Comparison of ENCODE assay signal across 1 cellular context in the genomic region with DNA sequence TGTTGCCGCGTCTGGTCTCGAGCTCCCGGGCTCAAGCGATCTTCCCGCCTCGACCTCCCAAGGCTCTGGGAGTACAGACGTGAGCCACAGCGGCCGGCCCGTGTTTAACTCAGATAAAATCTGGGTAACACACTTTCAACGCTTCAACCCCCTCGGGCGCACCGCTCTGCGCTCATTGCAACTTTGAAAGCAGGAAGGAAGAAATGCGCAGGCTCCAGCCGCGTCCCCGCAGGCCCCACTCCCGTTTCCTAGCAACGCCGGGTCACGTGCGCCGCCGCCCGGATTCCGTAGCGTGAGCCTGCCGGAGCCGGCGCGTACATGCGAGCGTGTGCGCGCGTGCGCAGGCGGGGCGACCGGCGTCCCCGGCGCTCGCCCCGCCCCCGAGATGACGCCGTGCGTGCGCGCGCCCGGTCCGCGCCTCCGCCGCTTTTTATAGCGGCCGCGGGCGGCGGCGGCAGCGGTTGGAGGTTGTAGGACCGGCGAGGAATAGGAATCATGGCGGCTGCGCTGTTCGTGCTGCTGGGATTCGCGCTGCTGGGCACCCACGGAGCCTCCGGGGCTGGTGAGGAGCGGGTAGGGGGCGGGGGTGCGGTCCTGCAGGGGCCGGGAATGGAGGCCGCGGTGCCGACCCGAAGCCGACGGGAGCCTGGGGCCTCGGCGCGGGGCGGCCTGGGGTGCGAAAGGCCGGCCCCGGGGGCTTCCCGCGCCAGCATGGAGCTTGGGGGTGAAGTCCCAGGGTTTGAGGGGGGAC.
TF ChIP-seq lines count a peak whose summit lies in the region.

A gene (plus strand): TSS at position 457 of the 751 bp plus-strand sequence. CDS start 39 bp downstream, at position 496.

TF ChIP-seq in HepG2, 621 proteins besides CTCF, POLR2A, EP300 and RAD21 (continued from another document and continues in another):
- TF ChIP-seq PHF5A (CRISPR knock-in tag; IDR thresholded peaks at IDR 0.05; ENCODE audit: low read depth, unreplicated experiment) = peak; percentile 64
- TF ChIP-seq PLRG1 (conservative IDR thresholded peaks at IDR 0.05) = no peak
- TF ChIP-seq ARNT2 (CRISPR knock-in tag; IDR thresholded peaks at IDR 0.05; ENCODE audit: low read depth) = peak; percentile 69
- TF ChIP-seq ISL2 (CRISPR knock-in tag; IDR thresholded peaks at IDR 0.05) = no peak; the same call in 1 of the 2 replicates
- no peak for TF ChIP-seq WIZ (CRISPR knock-in tag; IDR thresholded peaks at IDR 0.05)
- no peak for TF ChIP-seq ZNF7 (CRISPR knock-in tag; IDR thresholded peaks at IDR 0.05)
- no peak; the same call in 1 of the 2 replicates for TF ChIP-seq NR2F2 (IDR thresholded peaks at IDR 0.05; ENCODE audit: borderline replicate concordance, low read depth)
- TF ChIP-seq SKI (IDR thresholded peaks at IDR 0.05; ENCODE audit: partially characterized antibody) = peak; percentile 62
- TF ChIP-seq CCDC6 (CRISPR knock-in tag; IDR thresholded peaks at IDR 0.05) = peak; percentile 50; the same call in 1 of the 2 replicates
- 0 out of 2 replicates have a peak, but pooled peaks have one; percentile 14 for TF ChIP-seq SMAD3 (CRISPR knock-in tag; IDR thresholded peaks at IDR 0.05)
- TF ChIP-seq ATF7 (IDR thresholded peaks at IDR 0.05) = no peak
- TF ChIP-seq ATF7 (CRISPR knock-in tag; IDR thresholded peaks at IDR 0.05) = no peak
- TF ChIP-seq, protein P1, sequence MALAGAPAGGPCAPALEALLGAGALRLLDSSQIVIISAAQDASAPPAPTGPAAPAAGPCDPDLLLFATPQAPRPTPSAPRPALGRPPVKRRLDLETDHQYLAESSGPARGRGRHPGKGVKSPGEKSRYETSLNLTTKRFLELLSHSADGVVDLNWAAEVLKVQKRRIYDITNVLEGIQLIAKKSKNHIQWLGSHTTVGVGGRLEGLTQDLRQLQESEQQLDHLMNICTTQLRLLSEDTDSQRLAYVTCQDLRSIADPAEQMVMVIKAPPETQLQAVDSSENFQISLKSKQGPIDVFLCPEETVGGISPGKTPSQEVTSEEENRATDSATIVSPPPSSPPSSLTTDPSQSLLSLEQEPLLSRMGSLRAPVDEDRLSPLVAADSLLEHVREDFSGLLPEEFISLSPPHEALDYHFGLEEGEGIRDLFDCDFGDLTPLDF (CRISPR knock-in tag; IDR thresholded peaks at IDR 0.05) = no peak
- no peak for TF ChIP-seq ZNF747 (CRISPR knock-in tag; IDR thresholded peaks at IDR 0.05; ENCODE audit: borderline replicate concordance)
- TF ChIP-seq, protein P2, sequence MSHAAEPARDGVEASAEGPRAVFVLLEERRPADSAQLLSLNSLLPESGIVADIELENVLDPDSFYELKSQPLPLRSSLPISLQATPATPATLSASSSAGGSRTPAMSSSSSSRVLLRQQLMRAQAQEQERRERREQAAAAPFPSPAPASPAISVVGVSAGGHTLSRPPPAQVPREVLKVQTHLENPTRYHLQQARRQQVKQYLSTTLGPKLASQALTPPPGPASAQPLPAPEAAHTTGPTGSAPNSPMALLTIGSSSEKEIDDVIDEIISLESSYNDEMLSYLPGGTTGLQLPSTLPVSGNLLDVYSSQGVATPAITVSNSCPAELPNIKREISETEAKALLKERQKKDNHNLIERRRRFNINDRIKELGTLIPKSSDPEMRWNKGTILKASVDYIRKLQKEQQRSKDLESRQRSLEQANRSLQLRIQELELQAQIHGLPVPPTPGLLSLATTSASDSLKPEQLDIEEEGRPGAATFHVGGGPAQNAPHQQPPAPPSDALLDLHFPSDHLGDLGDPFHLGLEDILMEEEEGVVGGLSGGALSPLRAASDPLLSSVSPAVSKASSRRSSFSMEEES (CRISPR knock-in tag; IDR thresholded peaks at IDR 0.05) = peak; percentile 85
- TF ChIP-seq TCF7L2 (IDR thresholded peaks at IDR 0.05; ENCODE audit: low read depth, low read length) = no peak
- no peak for TF ChIP-seq FOXM1 (CRISPR knock-in tag; IDR thresholded peaks at IDR 0.05)
- peak; percentile 77 for TF ChIP-seq ARNTL (CRISPR knock-in tag; IDR thresholded peaks at IDR 0.05)
- no peak; the same call in 1 of the 2 replicates for TF ChIP-seq ZNF431 (CRISPR knock-in tag; IDR thresholded peaks at IDR 0.05; ENCODE audit: borderline replicate concordance, low read depth)
- no peak for TF ChIP-seq ZFP62 (CRISPR knock-in tag; IDR thresholded peaks at IDR 0.05)
- peak; percentile 53 for TF ChIP-seq GABPB1 (CRISPR knock-in tag; IDR thresholded peaks at IDR 0.05)
- TF ChIP-seq MEF2D (CRISPR knock-in tag; IDR thresholded peaks at IDR 0.05) = no peak
- TF ChIP-seq IRF2 (CRISPR knock-in tag; IDR thresholded peaks at IDR 0.05) = no peak
- TF ChIP-seq SNAI1 (CRISPR knock-in tag; IDR thresholded peaks at IDR 0.05; ENCODE audit: borderline replicate concordance) = no peak; the same call in 1 of the 2 replicates
- TF ChIP-seq, protein P3, sequence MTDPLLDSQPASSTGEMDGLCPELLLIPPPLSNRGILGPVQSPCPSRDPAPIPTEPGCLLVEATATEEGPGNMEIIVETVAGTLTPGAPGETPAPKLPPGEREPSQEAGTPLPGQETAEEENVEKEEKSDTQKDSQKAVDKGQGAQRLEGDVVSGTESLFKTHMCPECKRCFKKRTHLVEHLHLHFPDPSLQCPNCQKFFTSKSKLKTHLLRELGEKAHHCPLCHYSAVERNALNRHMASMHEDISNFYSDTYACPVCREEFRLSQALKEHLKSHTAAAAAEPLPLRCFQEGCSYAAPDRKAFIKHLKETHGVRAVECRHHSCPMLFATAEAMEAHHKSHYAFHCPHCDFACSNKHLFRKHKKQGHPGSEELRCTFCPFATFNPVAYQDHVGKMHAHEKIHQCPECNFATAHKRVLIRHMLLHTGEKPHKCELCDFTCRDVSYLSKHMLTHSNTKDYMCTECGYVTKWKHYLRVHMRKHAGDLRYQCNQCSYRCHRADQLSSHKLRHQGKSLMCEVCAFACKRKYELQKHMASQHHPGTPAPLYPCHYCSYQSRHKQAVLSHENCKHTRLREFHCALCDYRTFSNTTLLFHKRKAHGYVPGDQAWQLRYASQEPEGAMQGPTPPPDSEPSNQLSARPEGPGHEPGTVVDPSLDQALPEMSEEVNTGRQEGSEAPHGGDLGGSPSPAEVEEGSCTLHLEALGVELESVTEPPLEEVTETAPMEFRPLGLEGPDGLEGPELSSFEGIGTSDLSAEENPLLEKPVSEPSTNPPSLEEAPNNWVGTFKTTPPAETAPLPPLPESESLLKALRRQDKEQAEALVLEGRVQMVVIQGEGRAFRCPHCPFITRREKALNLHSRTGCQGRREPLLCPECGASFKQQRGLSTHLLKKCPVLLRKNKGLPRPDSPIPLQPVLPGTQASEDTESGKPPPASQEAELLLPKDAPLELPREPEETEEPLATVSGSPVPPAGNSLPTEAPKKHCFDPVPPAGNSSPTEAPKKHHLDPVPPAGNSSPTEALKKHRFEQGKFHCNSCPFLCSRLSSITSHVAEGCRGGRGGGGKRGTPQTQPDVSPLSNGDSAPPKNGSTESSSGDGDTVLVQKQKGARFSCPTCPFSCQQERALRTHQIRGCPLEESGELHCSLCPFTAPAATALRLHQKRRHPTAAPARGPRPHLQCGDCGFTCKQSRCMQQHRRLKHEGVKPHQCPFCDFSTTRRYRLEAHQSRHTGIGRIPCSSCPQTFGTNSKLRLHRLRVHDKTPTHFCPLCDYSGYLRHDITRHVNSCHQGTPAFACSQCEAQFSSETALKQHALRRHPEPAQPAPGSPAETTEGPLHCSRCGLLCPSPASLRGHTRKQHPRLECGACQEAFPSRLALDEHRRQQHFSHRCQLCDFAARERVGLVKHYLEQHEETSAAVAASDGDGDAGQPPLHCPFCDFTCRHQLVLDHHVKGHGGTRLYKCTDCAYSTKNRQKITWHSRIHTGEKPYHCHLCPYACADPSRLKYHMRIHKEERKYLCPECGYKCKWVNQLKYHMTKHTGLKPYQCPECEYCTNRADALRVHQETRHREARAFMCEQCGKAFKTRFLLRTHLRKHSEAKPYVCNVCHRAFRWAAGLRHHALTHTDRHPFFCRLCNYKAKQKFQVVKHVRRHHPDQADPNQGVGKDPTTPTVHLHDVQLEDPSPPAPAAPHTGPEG (CRISPR knock-in tag; IDR thresholded peaks at IDR 0.05) = no peak
- TF ChIP-seq, protein P4, sequence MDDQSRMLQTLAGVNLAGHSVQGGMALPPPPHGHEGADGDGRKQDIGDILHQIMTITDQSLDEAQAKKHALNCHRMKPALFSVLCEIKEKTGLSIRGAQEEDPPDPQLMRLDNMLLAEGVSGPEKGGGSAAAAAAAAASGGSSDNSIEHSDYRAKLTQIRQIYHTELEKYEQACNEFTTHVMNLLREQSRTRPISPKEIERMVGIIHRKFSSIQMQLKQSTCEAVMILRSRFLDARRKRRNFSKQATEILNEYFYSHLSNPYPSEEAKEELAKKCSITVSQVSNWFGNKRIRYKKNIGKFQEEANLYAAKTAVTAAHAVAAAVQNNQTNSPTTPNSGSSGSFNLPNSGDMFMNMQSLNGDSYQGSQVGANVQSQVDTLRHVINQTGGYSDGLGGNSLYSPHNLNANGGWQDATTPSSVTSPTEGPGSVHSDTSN (CRISPR knock-in tag; IDR thresholded peaks at IDR 0.05; ENCODE audit: borderline replicate concordance) = no peak
- no peak for TF ChIP-seq ZFYVE20 (CRISPR knock-in tag; IDR thresholded peaks at IDR 0.05; ENCODE audit: borderline replicate concordance, low read depth)
- no peak for TF ChIP-seq ZNF224 (CRISPR knock-in tag; IDR thresholded peaks at IDR 0.05)
- TF ChIP-seq ZNF235 (CRISPR knock-in tag; IDR thresholded peaks at IDR 0.05; ENCODE audit: borderline replicate concordance) = peak; percentile 54; the same call in 1 of the 2 replicates
- no peak; the same call in 1 of the 2 replicates for TF ChIP-seq SNAPC2 (CRISPR knock-in tag; IDR thresholded peaks at IDR 0.05)
- TF ChIP-seq, protein P5, sequence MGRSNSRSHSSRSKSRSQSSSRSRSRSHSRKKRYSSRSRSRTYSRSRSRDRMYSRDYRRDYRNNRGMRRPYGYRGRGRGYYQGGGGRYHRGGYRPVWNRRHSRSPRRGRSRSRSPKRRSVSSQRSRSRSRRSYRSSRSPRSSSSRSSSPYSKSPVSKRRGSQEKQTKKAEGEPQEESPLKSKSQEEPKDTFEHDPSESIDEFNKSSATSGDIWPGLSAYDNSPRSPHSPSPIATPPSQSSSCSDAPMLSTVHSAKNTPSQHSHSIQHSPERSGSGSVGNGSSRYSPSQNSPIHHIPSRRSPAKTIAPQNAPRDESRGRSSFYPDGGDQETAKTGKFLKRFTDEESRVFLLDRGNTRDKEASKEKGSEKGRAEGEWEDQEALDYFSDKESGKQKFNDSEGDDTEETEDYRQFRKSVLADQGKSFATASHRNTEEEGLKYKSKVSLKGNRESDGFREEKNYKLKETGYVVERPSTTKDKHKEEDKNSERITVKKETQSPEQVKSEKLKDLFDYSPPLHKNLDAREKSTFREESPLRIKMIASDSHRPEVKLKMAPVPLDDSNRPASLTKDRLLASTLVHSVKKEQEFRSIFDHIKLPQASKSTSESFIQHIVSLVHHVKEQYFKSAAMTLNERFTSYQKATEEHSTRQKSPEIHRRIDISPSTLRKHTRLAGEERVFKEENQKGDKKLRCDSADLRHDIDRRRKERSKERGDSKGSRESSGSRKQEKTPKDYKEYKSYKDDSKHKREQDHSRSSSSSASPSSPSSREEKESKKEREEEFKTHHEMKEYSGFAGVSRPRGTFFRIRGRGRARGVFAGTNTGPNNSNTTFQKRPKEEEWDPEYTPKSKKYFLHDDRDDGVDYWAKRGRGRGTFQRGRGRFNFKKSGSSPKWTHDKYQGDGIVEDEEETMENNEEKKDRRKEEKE (IDR thresholded peaks at IDR 0.05) = no peak
- TF ChIP-seq, protein P6, sequence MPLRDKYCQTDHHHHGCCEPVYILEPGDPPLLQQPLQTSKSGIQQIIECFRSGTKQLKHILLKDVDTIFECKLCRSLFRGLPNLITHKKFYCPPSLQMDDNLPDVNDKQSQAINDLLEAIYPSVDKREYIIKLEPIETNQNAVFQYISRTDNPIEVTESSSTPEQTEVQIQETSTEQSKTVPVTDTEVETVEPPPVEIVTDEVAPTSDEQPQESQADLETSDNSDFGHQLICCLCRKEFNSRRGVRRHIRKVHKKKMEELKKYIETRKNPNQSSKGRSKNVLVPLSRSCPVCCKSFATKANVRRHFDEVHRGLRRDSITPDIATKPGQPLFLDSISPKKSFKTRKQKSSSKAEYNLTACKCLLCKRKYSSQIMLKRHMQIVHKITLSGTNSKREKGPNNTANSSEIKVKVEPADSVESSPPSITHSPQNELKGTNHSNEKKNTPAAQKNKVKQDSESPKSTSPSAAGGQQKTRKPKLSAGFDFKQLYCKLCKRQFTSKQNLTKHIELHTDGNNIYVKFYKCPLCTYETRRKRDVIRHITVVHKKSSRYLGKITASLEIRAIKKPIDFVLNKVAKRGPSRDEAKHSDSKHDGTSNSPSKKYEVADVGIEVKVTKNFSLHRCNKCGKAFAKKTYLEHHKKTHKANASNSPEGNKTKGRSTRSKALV (CRISPR knock-in tag; IDR thresholded peaks at IDR 0.05) = no peak
- TF ChIP-seq ZNF703 (CRISPR knock-in tag; IDR thresholded peaks at IDR 0.05; ENCODE audit: borderline replicate concordance) = no peak
- TF ChIP-seq KLF11 (CRISPR knock-in tag; IDR thresholded peaks at IDR 0.05) = no peak
- TF ChIP-seq, protein P7, sequence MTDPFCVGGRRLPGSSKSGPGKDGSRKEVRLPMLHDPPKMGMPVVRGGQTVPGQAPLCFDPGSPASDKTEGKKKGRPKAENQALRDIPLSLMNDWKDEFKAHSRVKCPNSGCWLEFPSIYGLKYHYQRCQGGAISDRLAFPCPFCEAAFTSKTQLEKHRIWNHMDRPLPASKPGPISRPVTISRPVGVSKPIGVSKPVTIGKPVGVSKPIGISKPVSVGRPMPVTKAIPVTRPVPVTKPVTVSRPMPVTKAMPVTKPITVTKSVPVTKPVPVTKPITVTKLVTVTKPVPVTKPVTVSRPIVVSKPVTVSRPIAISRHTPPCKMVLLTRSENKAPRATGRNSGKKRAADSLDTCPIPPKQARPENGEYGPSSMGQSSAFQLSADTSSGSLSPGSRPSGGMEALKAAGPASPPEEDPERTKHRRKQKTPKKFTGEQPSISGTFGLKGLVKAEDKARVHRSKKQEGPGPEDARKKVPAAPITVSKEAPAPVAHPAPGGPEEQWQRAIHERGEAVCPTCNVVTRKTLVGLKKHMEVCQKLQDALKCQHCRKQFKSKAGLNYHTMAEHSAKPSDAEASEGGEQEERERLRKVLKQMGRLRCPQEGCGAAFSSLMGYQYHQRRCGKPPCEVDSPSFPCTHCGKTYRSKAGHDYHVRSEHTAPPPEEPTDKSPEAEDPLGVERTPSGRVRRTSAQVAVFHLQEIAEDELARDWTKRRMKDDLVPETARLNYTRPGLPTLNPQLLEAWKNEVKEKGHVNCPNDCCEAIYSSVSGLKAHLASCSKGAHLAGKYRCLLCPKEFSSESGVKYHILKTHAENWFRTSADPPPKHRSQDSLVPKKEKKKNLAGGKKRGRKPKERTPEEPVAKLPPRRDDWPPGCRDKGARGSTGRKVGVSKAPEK (CRISPR knock-in tag; IDR thresholded peaks at IDR 0.05; ENCODE audit: borderline replicate concordance) = no peak
- TF ChIP-seq, protein P8, sequence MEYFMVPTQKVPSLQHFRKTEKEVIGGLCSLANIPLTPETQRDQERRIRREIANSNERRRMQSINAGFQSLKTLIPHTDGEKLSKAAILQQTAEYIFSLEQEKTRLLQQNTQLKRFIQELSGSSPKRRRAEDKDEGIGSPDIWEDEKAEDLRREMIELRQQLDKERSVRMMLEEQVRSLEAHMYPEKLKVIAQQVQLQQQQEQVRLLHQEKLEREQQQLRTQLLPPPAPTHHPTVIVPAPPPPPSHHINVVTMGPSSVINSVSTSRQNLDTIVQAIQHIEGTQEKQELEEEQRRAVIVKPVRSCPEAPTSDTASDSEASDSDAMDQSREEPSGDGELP (IDR thresholded peaks at IDR 0.05; ENCODE audit: borderline replicate concordance, low read depth) = no peak
- no peak for TF ChIP-seq ZNF543 (CRISPR knock-in tag; IDR thresholded peaks at IDR 0.05)
- TF ChIP-seq TEAD3 (CRISPR knock-in tag; optimal IDR thresholded peaks at IDR 0.05; ENCODE audit: borderline replicate concordance) = peak; percentile 64
- no peak for TF ChIP-seq ZNF484 (CRISPR knock-in tag; IDR thresholded peaks at IDR 0.05; ENCODE audit: borderline replicate concordance, low read depth)
